ENCODE assay signal across 12 cellular contexts in the genomic region with DNA sequence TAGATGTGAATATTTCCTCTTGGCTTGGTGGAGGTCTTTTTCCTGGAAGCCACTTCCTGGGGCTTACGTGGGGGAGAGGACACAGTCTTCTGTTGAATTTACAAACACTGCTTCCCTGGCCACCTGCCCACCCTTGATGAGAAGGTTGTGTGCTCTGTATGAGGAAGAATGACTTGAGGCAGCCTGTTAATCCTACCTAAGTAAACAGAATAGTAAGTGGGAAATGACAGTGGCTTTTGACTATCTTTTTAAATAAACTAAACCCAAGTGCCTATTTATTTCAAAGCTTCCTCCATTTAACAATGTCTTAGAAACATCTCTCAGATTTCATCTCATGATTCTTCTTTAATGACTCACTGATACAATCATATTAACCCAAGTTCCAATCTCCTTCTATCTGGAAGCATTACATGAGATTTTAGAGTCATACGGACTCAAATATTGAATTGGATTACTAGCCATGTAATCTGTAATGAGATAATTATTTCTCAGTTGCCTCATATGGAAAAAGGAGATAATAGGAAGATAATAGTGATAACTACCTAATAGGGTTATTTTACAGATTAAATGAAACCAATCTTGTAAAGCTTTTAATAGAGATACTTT.
DNase-seq lines count a peak whose midpoint lies in the region; ATAC-seq and TF ChIP-seq lines count a peak whose summit lies in the region.
"Had no signal": no experiment of that assay in that cellular context is flagged by ENCODE, and none has a peak within 500 bp of the region (broad histone marks: within the 10 kb centered on the region; RNA-seq: fewer than 3 reads in every experiment).

No MANE protein-coding gene starts in this region.

- no peaks in the 10 kb centered on the region for H3K27me3 ChIP-seq in neural progenitor cell

- H3K9ac ChIP-seq in neural progenitor cell = no peak overlapping the region
- H3K9ac ChIP-seq: KMS-11 had no signal

- peaks cover 17% of the 10 kb centered on the region for H3K4me1 ChIP-seq in neural progenitor cell

- H3K4me2 ChIP-seq in neural progenitor cell = no peak overlapping the region
- H3K4me2 ChIP-seq: KMS-11 had no signal

- H3K4me3 Mint-ChIP-seq in neural progenitor cell = no peak overlapping the region
- H3K4me3 Mint-ChIP-seq in activated T-cell treated with anti-CD3 and anti-CD28 coated beads, Interleukin-2, amount 50 U/mL, for 72 hours = no peak overlapping the region
- no peak overlapping the region for H3K4me3 Mint-ChIP-seq in natural killer cell treated with Interleukin-12 subunit alpha and Interleukin-12 subunit beta and Interleukin-15 and Interleukin-18, amount 100 ng/mL, for 72 hours
- H3K4me3 Mint-ChIP-seq: activated naive CD4-positive, alpha-beta T cell treated with anti-CD3 and anti-CD28 coated beads, Interleukin-2, amount 50 U/mL, for 24 hours; WTC11 had no signal

- no peak overlapping the region for H3K27ac ChIP-seq in neural progenitor cell
- H3K27ac ChIP-seq: KMS-11 had no signal

- peak; percentile 26 for DNase-seq in EL
- peak; percentile 95 for DNase-seq in fibroblast of villous mesenchyme (ENCODE audit: low read depth)
- DNase-seq in renal cortical epithelial cell (ENCODE audit: low read depth) = peak; percentile 16
- no peak for DNase-seq in neural progenitor cell (ENCODE audit: low spot score)
- no peak for DNase-seq in activated T-cell treated with anti-CD3 and anti-CD28 coated beads, Interleukin-2, amount 50 U/mL, for 72 hours
- no peak for DNase-seq in natural killer cell treated with Interleukin-12 subunit alpha and Interleukin-12 subunit beta and Interleukin-15 and Interleukin-18, amount 100 ng/mL, for 72 hours (ENCODE audit: low spot score)
- DNase-seq: GDM1 had no signal

- no peak overlapping the region for H3K27ac Mint-ChIP-seq in neural progenitor cell
- H3K27ac Mint-ChIP-seq in activated T-cell treated with anti-CD3 and anti-CD28 coated beads, Interleukin-2, amount 50 U/mL, for 72 hours = no peak overlapping the region
- H3K27ac Mint-ChIP-seq in natural killer cell treated with Interleukin-12 subunit alpha and Interleukin-12 subunit beta and Interleukin-15 and Interleukin-18, amount 100 ng/mL, for 72 hours = no peak overlapping the region
- H3K27ac Mint-ChIP-seq: activated naive CD4-positive, alpha-beta T cell treated with anti-CD3 and anti-CD28 coated beads, Interleukin-2, amount 50 U/mL, for 24 hours; WTC11 had no signal

- TF ChIP-seq CTCF in fibroblast of villous mesenchyme (IDR thresholded peaks at IDR 0.05; ENCODE audit: insufficient read depth, low read depth, low read length) = no peak
- no peak for TF ChIP-seq CTCF in neural progenitor cell (IDR thresholded peaks at IDR 0.05)

- no peaks in the 10 kb centered on the region for H3K9me3 Mint-ChIP-seq in neural progenitor cell
- H3K9me3 Mint-ChIP-seq in activated T-cell treated with anti-CD3 and anti-CD28 coated beads, Interleukin-2, amount 50 U/mL, for 72 hours = no peaks in the 10 kb centered on the region
- H3K9me3 Mint-ChIP-seq in natural killer cell treated with Interleukin-12 subunit alpha and Interleukin-12 subunit beta and Interleukin-15 and Interleukin-18, amount 100 ng/mL, for 72 hours = no peaks in the 10 kb centered on the region
- H3K9me3 Mint-ChIP-seq: activated naive CD4-positive, alpha-beta T cell treated with anti-CD3 and anti-CD28 coated beads, Interleukin-2, amount 50 U/mL, for 24 hours had no signal

- no peak overlapping the region for H3K4me3 ChIP-seq in fibroblast of villous mesenchyme (ENCODE audit: low read depth, low read length)
- H3K4me3 ChIP-seq in neural progenitor cell = no peak overlapping the region

- no peaks in the 10 kb centered on the region for H3K36me3 ChIP-seq in neural progenitor cell

- no peaks in the 10 kb centered on the region for H3K27me3 Mint-ChIP-seq in neural progenitor cell (ENCODE audit: insufficient read depth, low read depth)
- peaks cover 19% of the 10 kb centered on the region for H3K27me3 Mint-ChIP-seq in activated T-cell treated with anti-CD3 and anti-CD28 coated beads, Interleukin-2, amount 50 U/mL, for 72 hours (ENCODE audit: low read depth)
- peaks cover 10 to 11% of the 10 kb centered on the region in 2 donors for H3K27me3 Mint-ChIP-seq in natural killer cell treated with Interleukin-12 subunit alpha and Interleukin-12 subunit beta and Interleukin-15 and Interleukin-18, amount 100 ng/mL, for 72 hours

- no peak for ATAC-seq in activated T-cell treated with anti-CD3 and anti-CD28 coated beads, Interleukin-2, amount 50 U/mL, for 72 hours (replicated peaks in 1 of 2)
- ATAC-seq in natural killer cell treated with Interleukin-12 subunit alpha and Interleukin-12 subunit beta and Interleukin-15 and Interleukin-18, amount 100 ng/mL, for 72 hours = no peak
- no peak for ATAC-seq in HG03097 (IDR thresholded peaks at IDR 0.05; ENCODE audit: low FRiP score, unreplicated experiment)
- ATAC-seq: WTC11 had no signal

- H4K20me1 ChIP-seq in neural progenitor cell (ENCODE audit: low read depth) = no peaks in the 10 kb centered on the region

- H3K36me3 Mint-ChIP-seq in neural progenitor cell = no peaks in the 10 kb centered on the region
- H3K36me3 Mint-ChIP-seq in activated T-cell treated with anti-CD3 and anti-CD28 coated beads, Interleukin-2, amount 50 U/mL, for 72 hours (ENCODE audit: insufficient read depth in 2 of 2) = no peaks in the 10 kb centered on the region
- no peaks in the 10 kb centered on the region for H3K36me3 Mint-ChIP-seq in natural killer cell treated with Interleukin-12 subunit alpha and Interleukin-12 subunit beta and Interleukin-15 and Interleukin-18, amount 100 ng/mL, for 72 hours
- H3K36me3 Mint-ChIP-seq: activated naive CD4-positive, alpha-beta T cell treated with anti-CD3 and anti-CD28 coated beads, Interleukin-2, amount 50 U/mL, for 24 hours; WTC11 had no signal

- peaks cover 9% of the 10 kb centered on the region for H3K4me1 Mint-ChIP-seq in neural progenitor cell
- H3K4me1 Mint-ChIP-seq in activated T-cell treated with anti-CD3 and anti-CD28 coated beads, Interleukin-2, amount 50 U/mL, for 72 hours (ENCODE audit: low read depth) = no peaks in the 10 kb centered on the region
- H3K4me1 Mint-ChIP-seq in natural killer cell treated with Interleukin-12 subunit alpha and Interleukin-12 subunit beta and Interleukin-15 and Interleukin-18, amount 100 ng/mL, for 72 hours (ENCODE audit: low read depth in 2 of 2) = no peaks in the 10 kb centered on the region
- H3K4me1 Mint-ChIP-seq: activated naive CD4-positive, alpha-beta T cell treated with anti-CD3 and anti-CD28 coated beads, Interleukin-2, amount 50 U/mL, for 24 hours had no signal

- no peaks in the 10 kb centered on the region for H3K79me2 ChIP-seq in neural progenitor cell (ENCODE audit: low read depth)

- H2AFZ ChIP-seq in neural progenitor cell (replicated peaks) = no peak overlapping the region

- no peaks in the 10 kb centered on the region for H3F3A ChIP-seq in neural progenitor cell (ENCODE audit: low read depth)

- no peaks in the 10 kb centered on the region for H3K9me3 ChIP-seq in neural progenitor cell (ENCODE audit: low read depth)

TF ChIP-seq in PFSK-1, 5 proteins besides CTCF, POLR2A, EP300 and RAD21:
- TF ChIP-seq FOXP2 (optimal IDR thresholded peaks at IDR 0.05; ENCODE audit: borderline replicate concordance, extremely low read depth, extremely low read length, insufficient read depth) (peak; percentile 71), TAF1 (IDR thresholded peaks at IDR 0.05; ENCODE audit: borderline replicate concordance, insufficient read depth, low read length) (no peak), REST (IDR thresholded peaks at IDR 0.05; ENCODE audit: insufficient read depth in 1 of 2, low read depth in 2 of 2, low read length in 2 of 2) (peak in 1 of 2 experiments; percentile 56; a peak in 1 of 4 replicates), POLR2AphosphoS5 (IDR thresholded peaks at IDR 0.05; ENCODE audit: low read depth, low read length) (peak; percentile 67), SIN3A (IDR thresholded peaks at IDR 0.05; ENCODE audit: borderline replicate concordance, insufficient read depth, low read length) (no peak; the same call in 1 of the 2 replicates)

Comparison
In these comparisons a context has a peak if more than half of its experiments do, and no peak if none do; other contexts are left out.
1. DNase-seq: peak in EL (single experiment), fibroblast of villous mesenchyme (single experiment) and renal cortical epithelial cell (single experiment); none in neural progenitor cell (single experiment), activated T-cell treated with anti-CD3 and anti-CD28 coated beads, Interleukin-2, amount 50 U/mL, for 72 hours (0 of 2) and natural killer cell treated with Interleukin-12 subunit alpha and Interleukin-12 subunit beta and Interleukin-15 and Interleukin-18, amount 100 ng/mL, for 72 hours (single experiment).